ENCODE assay signal across 8 cellular contexts in genomic region chr6:32940656-32941411, GRCh38. TPM values are rescaled to one million over a fixed set of nuclear protein-coding genes. Genes with fewer than 3 reads are reported as not detected.
DNase-seq lines count a peak whose midpoint lies in the region; ATAC-seq and TF ChIP-seq lines count a peak whose summit lies in the region.

Gene HLA-DMB (minus strand): TSS chr6:32941028. CDS start chr6:32940807, 221 bp downstream.

- H3K4me1 Mint-ChIP-seq in neural crest cell: peaks cover 6% of the 10 kb centered on the region

- intact Hi-C loops in OCI-LY7 (cut with micrococcal nuclease; ENCODE audit: unreplicated experiment): loop anchor here (1.0 kb wide), 1 partner anchor 31 kb away; no protein-coding TSS in a partner anchor

- H3K4me1 ChIP-seq in OCI-LY7 (ENCODE audit: insufficient read depth, low read length, poor library complexity, severe bottlenecking): peaks cover 68% of the 10 kb centered on the region
- peaks cover 0 to 7% (median 0%) of the 10 kb centered on the region in 3 donors for H3K4me1 ChIP-seq in gastroesophageal sphincter

- TF ChIP-seq EP300 in gastroesophageal sphincter (IDR thresholded peaks at IDR 0.05): no peak

- CTCF ChIA-PET in OCI-LY7 (lab: Charles Lee; ENCODE audit: unreplicated experiment): interaction anchor here (1.2 to 1.3 kb wide), 4 partner anchors 11 to 44 kb away, joined by 3 read pairs; partner anchors contain the start of gene HLA-DMA

- peak in 1 of 2 donors; percentile 28 for TF ChIP-seq POLR2A in gastroesophageal sphincter (IDR thresholded peaks at IDR 0.05)

- H3K4me3 ChIP-seq in OCI-LY7 (ENCODE audit: low read depth, low read length, poor library complexity, severe bottlenecking): peak within 1 kb of the TSS; percentile 91
- H3K4me3 ChIP-seq in gastroesophageal sphincter: peak within 1 kb of the TSS; percentile 10 to 41

- no peaks in the 10 kb centered on the region for H3K9me2 ChIP-seq in OCI-LY7 (ENCODE audit: insufficient read depth, low read length)

- H3K27ac Mint-ChIP-seq in neural crest cell (ENCODE audit: unreplicated experiment): peak within 1 kb of the TSS; percentile 48

- H2AFZ ChIP-seq in OCI-LY7 (ENCODE audit: low read length): peak within 1 kb of the TSS; percentile 48; the same call in 1 of the 2 replicates

- TF ChIP-seq CTCF in OCI-LY7 (conservative IDR thresholded peaks at IDR 0.05; ENCODE audit: low read length): no peak
- no peak for TF ChIP-seq CTCF in gastroesophageal sphincter (IDR thresholded peaks at IDR 0.05)
- TF ChIP-seq CTCF in neural crest cell (conservative IDR thresholded peaks at IDR 0.05): no peak

- H3K27ac ChIP-seq in OCI-LY7 (ENCODE audit: low read depth, low read length, poor library complexity, severe bottlenecking) (peak within 1 kb of the TSS; percentile 99), gastroesophageal sphincter (peak within 1 kb of the TSS in 3 of 4 donors; percentile 40 to 75 (median 59))

- 16 to 48% methylated on average over 2 to 6 of the region's 10 CpGs for WGBS in gastroesophageal sphincter (ENCODE audit: low coverage in 1 of 2), 2 donors

- H3K9me3 ChIP-seq in OCI-LY7 (ENCODE audit: low read length): no peaks in the 10 kb centered on the region
- H3K9me3 ChIP-seq in gastroesophageal sphincter: peaks cover 0 to 3% (median 0%) of the 10 kb centered on the region in 3 donors

- no peaks in the 10 kb centered on the region for H4K20me1 ChIP-seq in OCI-LY7 (ENCODE audit: insufficient read depth, low read length)

- peak; percentile 71 for DNase-seq in DMS153 (lab: John Stamatoyannopoulos, UW)
- DNase-seq in GM19240 (ENCODE audit: insufficient read length, low spot score): peak; percentile 59
- DNase-seq in OCI-LY7 (ENCODE audit: low spot score): peak; percentile 91
- DNase-seq in activated naive CD4-positive, alpha-beta T cell treated with anti-CD3 and anti-CD28 coated beads, Interleukin-2, amount 50 U/mL, for 16 hours: peak; percentile 15
- no peak for DNase-seq in neural crest cell (ENCODE audit: low read depth, low spot score)
- DNase-seq in NCI-H187 treated with DMSO at 0.1 percent for 48 hours (lab: John Stamatoyannopoulos, UW): no peak

- peak within 1 kb of the TSS; percentile 95 for H3K4me2 ChIP-seq in OCI-LY7 (ENCODE audit: low read length)

- H3K36me3 ChIP-seq in OCI-LY7 (ENCODE audit: insufficient read depth, low read length): peaks cover 34% of the 10 kb centered on the region
- H3K36me3 ChIP-seq in gastroesophageal sphincter: no peaks in the 10 kb centered on the region

- POLR2A ChIA-PET in OCI-LY7 (lab: Charles Lee): interaction anchor here (0.6 to 6.8 kb wide), 13 partner anchors 12 to 120 kb away, joined by 3 to 91 read pairs (median 5); partner anchors contain the start of genes BRD2 and HLA-DMA

- BruUV-seq in OCI-LY7 (replicated peaks; lab: Mats Ljungman, UMichigan): no TSS peak

- peaks cover 55% of the 10 kb centered on the region for H3K27me3 Mint-ChIP-seq in neural crest cell (ENCODE audit: low read depth)

- H3K4me3 Mint-ChIP-seq in neural crest cell: peak within 1 kb of the TSS; percentile 80

- no peaks in the 10 kb centered on the region for H3K36me3 Mint-ChIP-seq in neural crest cell (ENCODE audit: low read depth)

- ATAC-seq in HG03354 (IDR thresholded peaks at IDR 0.05; ENCODE audit: poor library complexity, severe bottlenecking, unreplicated experiment) (peak; percentile 57), gastroesophageal sphincter (peak; percentile 93)

- peaks cover 4% of the 10 kb centered on the region for H3K27me3 ChIP-seq in gastroesophageal sphincter

- no peaks in the 10 kb centered on the region for H3K9me3 Mint-ChIP-seq in neural crest cell

- H3K79me2 ChIP-seq in OCI-LY7 (ENCODE audit: insufficient read depth, low read depth, low read length): peaks cover 54% of the 10 kb centered on the region

RNA-seq across cellular contexts. Expression of gene HLA-DMB, which starts in this region (rescaled TPM):
- 85.1 and 98.0 TPM in 2 replicates for total RNA-seq in OCI-LY7 (2014; rRNA removed; shearing (Covaris generic))
- 77.0 and 78.5 TPM in 2 replicates for total RNA-seq in OCI-LY7 (2022)
- total RNA-seq in gastroesophageal sphincter: 10 to 100 TPM in 2 of 4 donors, 1 to 10 TPM in 2; 7.3 to 26.0 (median 11.6) TPM
- 0.59 and 0.63 TPM in 2 replicates for total RNA-seq in neural crest cell

Comparison
In these comparisons a context has a peak if more than half of its experiments do, and no peak if none do; other contexts are left out.
1. DNase-seq: peak in DMS153 (single experiment), GM19240 (single experiment), OCI-LY7 (single experiment) and activated naive CD4-positive, alpha-beta T cell treated with anti-CD3 and anti-CD28 coated beads, Interleukin-2, amount 50 U/mL, for 16 hours (single experiment); none in neural crest cell (single experiment) and NCI-H187 treated with DMSO at 0.1 percent for 48 hours (single experiment).